In the genomic region with DNA sequence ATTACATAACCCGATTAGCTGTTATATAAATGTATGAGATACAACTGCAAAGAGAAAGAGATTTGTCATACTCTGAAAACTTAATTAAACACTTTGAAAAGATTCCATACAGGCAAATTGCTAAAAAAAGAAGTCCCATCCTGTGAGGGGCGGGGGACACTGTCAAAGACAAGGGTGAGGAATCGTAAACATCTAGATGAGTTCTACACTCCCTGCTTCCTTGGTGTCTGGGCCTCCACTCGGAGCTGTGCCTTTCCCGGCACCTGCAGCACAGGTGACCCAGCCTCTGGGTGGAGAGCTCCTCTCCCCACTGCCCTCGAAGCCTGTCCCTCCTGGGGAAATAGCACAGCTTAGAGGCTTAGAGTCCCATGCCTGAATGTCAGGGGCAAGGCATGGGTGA, we compare ENCODE assay signal across 14 cellular contexts.
DNase-seq lines count a peak whose midpoint lies in the region; ATAC-seq and TF ChIP-seq lines count a peak whose summit lies in the region.
"Had no signal": no experiment of that assay in that cellular context is flagged by ENCODE, and none has a peak within 500 bp of the region (broad histone marks: within the 10 kb centered on the region; RNA-seq: fewer than 3 reads in every experiment).

No MANE protein-coding gene starts in this region.

- H3K4me1 ChIP-seq in colonic mucosa (peaks cover 22% of the 10 kb centered on the region), left lung (peaks cover 3 to 46% of the 10 kb centered on the region in 2 donors), suprapubic skin (peaks cover 68% of the 10 kb centered on the region), Karpas-422 (ENCODE audit: low read length) (no peaks in the 10 kb centered on the region; the same call in 1 of the 2 replicates)

- WGBS in suprapubic skin: 42% methylated on average over 6 of the region's 6 CpGs

- H3K4me3 ChIP-seq in colonic mucosa: no peak overlapping the region
- H3K4me3 ChIP-seq in left lung: no peak overlapping the region
- no peak overlapping the region for H3K4me3 ChIP-seq in suprapubic skin
- H3K4me3 ChIP-seq in Karpas-422 (ENCODE audit: low read length): no peak overlapping the region
- H3K4me3 ChIP-seq: GM23248 had no signal

- no peaks in the 10 kb centered on the region for H4K20me1 ChIP-seq in Karpas-422 (ENCODE audit: insufficient read depth, low read depth, low read length)

- H3K27ac ChIP-seq in colonic mucosa (no peak overlapping the region), left lung (peak overlapping the region in 1 of 2 donors; percentile 57), suprapubic skin (peak overlapping the region; percentile 42), Karpas-422 (ENCODE audit: low read length) (no peak overlapping the region)
- H3K27ac ChIP-seq: GM23248 had no signal

- intact Hi-C loops in colonic mucosa (cut with DNase I): no loop called here
- intact Hi-C loops in left lung (cut with DNase I): no loop called here

- TF ChIP-seq CTCF in colonic mucosa (IDR thresholded peaks at IDR 0.05): no peak
- TF ChIP-seq CTCF in left lung (IDR thresholded peaks at IDR 0.05): no peak
- no peak for TF ChIP-seq CTCF in suprapubic skin (IDR thresholded peaks at IDR 0.05)

- H3K9ac ChIP-seq in colonic mucosa (ENCODE audit: low read depth in 2 of 2, low read length in 2 of 2) (peak overlapping the region in 1 of 2 donors; percentile 64), Karpas-422 (ENCODE audit: low read length) (no peak overlapping the region)
- H3K9ac ChIP-seq: GM23248 had no signal

- no peak overlapping the region for H2AFZ ChIP-seq in Karpas-422 (ENCODE audit: low read length)
- H2AFZ ChIP-seq: GM23248 had no signal

- H3K27me3 ChIP-seq in colonic mucosa (no peaks in the 10 kb centered on the region), left lung (no peaks in the 10 kb centered on the region), suprapubic skin (no peaks in the 10 kb centered on the region), Karpas-422 (ENCODE audit: low read length) (no peaks in the 10 kb centered on the region)

- H3K9me2 ChIP-seq in Karpas-422 (replicated peaks; ENCODE audit: insufficient read depth, low read length): no peaks in the 10 kb centered on the region

- ATAC-seq in left lung (peak; percentile 62), GM21390 (IDR thresholded peaks at IDR 0.05; ENCODE audit: unreplicated experiment) (no peak), HG02973 (IDR thresholded peaks at IDR 0.05; ENCODE audit: unreplicated experiment) (no peak)

- H3K9me3 ChIP-seq in colonic mucosa (no peaks in the 10 kb centered on the region), left lung (no peaks in the 10 kb centered on the region), suprapubic skin (no peaks in the 10 kb centered on the region), Karpas-422 (ENCODE audit: low read length) (no peaks in the 10 kb centered on the region)

- H3K4me2 ChIP-seq in Karpas-422 (ENCODE audit: low read depth, low read length, poor library complexity, severe bottlenecking): no peak overlapping the region

- no peak for TF ChIP-seq POLR2A in suprapubic skin (IDR thresholded peaks at IDR 0.05)

- TF ChIP-seq EP300 in suprapubic skin (IDR thresholded peaks at IDR 0.05): no peak

- no peaks in the 10 kb centered on the region for H3K79me2 ChIP-seq in Karpas-422 (ENCODE audit: low read length)

- H3K36me3 ChIP-seq in colonic mucosa (no peaks in the 10 kb centered on the region), left lung (no peaks in the 10 kb centered on the region), suprapubic skin (no peaks in the 10 kb centered on the region), Karpas-422 (ENCODE audit: insufficient read depth, low read length) (no peaks in the 10 kb centered on the region)

- peak; percentile 9 for DNase-seq in COLO668 (lab: John Stamatoyannopoulos, UW; ENCODE audit: unreplicated experiment)
- DNase-seq in colonic mucosa: peak; percentile 52
- DNase-seq in left lung: no peak
- DNase-seq in suprapubic skin (ENCODE audit: low spot score in 2 of 2): no peak
- DNase-seq in Karpas-422: no peak
- no peak for DNase-seq in ecto neural progenitor cell (ENCODE audit: low spot score)
- DNase-seq: DMS79, GM23248, MV-4-11, NCI-H1417 treated with DMSO at 0.1 percent for 48 hours, NCI-H2029, NCI-H510A treated with DMSO at 0.1 percent for 48 hours had no signal

Comparison
In these comparisons a context has a peak if more than half of its experiments do, and no peak if none do; other contexts are left out.
1. DNase-seq: peak in COLO668 (single experiment) and colonic mucosa (single experiment); none in left lung (0 of 2), suprapubic skin (0 of 2), Karpas-422 (single experiment) and ecto neural progenitor cell (single experiment).